In the genomic region with DNA sequence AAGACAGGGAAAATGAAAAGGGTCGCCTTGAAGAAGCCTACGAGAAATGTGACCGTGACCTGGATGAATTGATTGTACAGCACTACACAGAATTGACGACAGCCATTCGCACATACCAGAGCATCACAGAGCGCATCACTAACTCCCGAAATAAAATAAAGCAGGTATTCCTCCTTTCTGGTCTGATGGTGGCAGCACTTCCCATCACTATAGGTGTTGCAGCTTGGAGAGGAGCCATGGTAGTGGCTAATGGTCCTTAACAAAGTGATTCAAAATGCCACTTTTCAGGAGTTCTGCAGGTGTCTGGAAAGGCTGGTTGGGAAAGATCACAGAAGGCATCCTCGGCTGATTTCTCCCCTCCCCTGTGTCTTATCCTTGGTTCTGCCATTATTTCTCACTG, we compare ENCODE assay signal across 16 cellular contexts. TPM values are rescaled to one million over a fixed set of nuclear protein-coding genes. Genes with fewer than 3 reads are reported as not detected.
DNase-seq lines count a peak whose midpoint lies in the region; TF ChIP-seq lines count a peak whose summit lies in the region.
"Had no signal": no experiment of that assay in that cellular context is flagged by ENCODE, and none has a peak within 500 bp of the region (broad histone marks: within the 10 kb centered on the region; RNA-seq: fewer than 3 reads in every experiment).

No MANE protein-coding gene starts in this region.

- H3K4me3 ChIP-seq in WERI-Rb-1 (ENCODE audit: low read depth, low read length) (no peak overlapping the region), kidney epithelial cell (ENCODE audit: low read depth, low read length) (no peak overlapping the region)
- H3K4me3 ChIP-seq: skin epidermis, tibial artery had no signal

- no peaks in the 10 kb centered on the region for H3K27me3 ChIP-seq in WERI-Rb-1 (ENCODE audit: insufficient read depth, low read depth, severe bottlenecking)
- no peaks in the 10 kb centered on the region for H3K27me3 ChIP-seq in kidney epithelial cell (ENCODE audit: control insufficient read depth, insufficient read depth, low read length)
- H3K27me3 ChIP-seq: tibial artery had no signal

- H3K9me3 ChIP-seq in WERI-Rb-1 (ENCODE audit: severe bottlenecking): no peaks in the 10 kb centered on the region
- H3K9me3 ChIP-seq: tibial artery had no signal

- TF ChIP-seq CTCF in WERI-Rb-1 (IDR thresholded peaks at IDR 0.05; ENCODE audit: low read depth, low read length) (peak; percentile 31; the same call in 1 of the 2 replicates), kidney epithelial cell (IDR thresholded peaks at IDR 0.05; ENCODE audit: insufficient read depth, low read length, poor library complexity, severe bottlenecking) (peak; percentile 11)

- H3K36me3 ChIP-seq in WERI-Rb-1: peaks cover 25% of the 10 kb centered on the region
- no peaks in the 10 kb centered on the region for H3K36me3 ChIP-seq in kidney epithelial cell (ENCODE audit: control insufficient read depth, insufficient read depth, low read length)

- DNase-seq in H4 (ENCODE audit: low spot score): peak; percentile 11
- DNase-seq in M059J (ENCODE audit: low read depth): peak; percentile 30
- no peak for DNase-seq in WERI-Rb-1
- DNase-seq in kidney epithelial cell (ENCODE audit: low read depth): no peak
- no peak for DNase-seq in T1000 (lab: John Stamatoyannopoulos, UW)
- DNase-seq in NCI-H446 treated with DMSO at 0.1 percent for 48 hours (lab: John Stamatoyannopoulos, UW): no peak
- DNase-seq in RKO (ENCODE audit: low spot score): no peak
- DNase-seq: activated CD4-positive, CD25-positive, alpha-beta regulatory T cell treated with anti-CD3 and anti-CD28 coated beads, Interleukin-2, amount 50 U/mL, for 72 hours; activated CD8-positive, alpha-beta memory T cell treated with anti-CD3 and anti-CD28 coated beads, Interleukin-2, amount 50 U/mL, for 48 hours; activated naive CD4-positive, alpha-beta T cell; CD4-positive, CD25-positive, alpha-beta regulatory T cell; left colon; NCI-H1436 treated with DMSO at 0.1 percent for 48 hours; NCI-H524; tibial artery had no signal

- no peak overlapping the region for H3K27ac ChIP-seq in WERI-Rb-1
- H3K27ac ChIP-seq: skin epidermis, tibial artery had no signal

RNA-seq across cellular contexts. Expression of a gene that starts 22.1 kb away (rescaled TPM):
- 45.4 and 54.3 TPM in 2 replicates for total RNA-seq in H4 (2014; rRNA removed; shearing (Covaris generic))
- 49.7 and 70.5 TPM in 2 replicates for total RNA-seq in M059J (2014; rRNA removed; shearing (Covaris generic))
- total RNA-seq in kidney epithelial cell: 49.9 and 51.6 TPM in 2 replicates

Comparison
In these comparisons a context has a peak if more than half of its experiments do, and no peak if none do; other contexts are left out.
1. DNase-seq: peak in H4 (single experiment) and M059J (single experiment); none in WERI-Rb-1 (single experiment), kidney epithelial cell (single experiment), T1000 (single experiment), NCI-H446 treated with DMSO at 0.1 percent for 48 hours (single experiment) and RKO (single experiment).